Comparison of ENCODE assay signal across 10 cellular contexts in the genomic region with DNA sequence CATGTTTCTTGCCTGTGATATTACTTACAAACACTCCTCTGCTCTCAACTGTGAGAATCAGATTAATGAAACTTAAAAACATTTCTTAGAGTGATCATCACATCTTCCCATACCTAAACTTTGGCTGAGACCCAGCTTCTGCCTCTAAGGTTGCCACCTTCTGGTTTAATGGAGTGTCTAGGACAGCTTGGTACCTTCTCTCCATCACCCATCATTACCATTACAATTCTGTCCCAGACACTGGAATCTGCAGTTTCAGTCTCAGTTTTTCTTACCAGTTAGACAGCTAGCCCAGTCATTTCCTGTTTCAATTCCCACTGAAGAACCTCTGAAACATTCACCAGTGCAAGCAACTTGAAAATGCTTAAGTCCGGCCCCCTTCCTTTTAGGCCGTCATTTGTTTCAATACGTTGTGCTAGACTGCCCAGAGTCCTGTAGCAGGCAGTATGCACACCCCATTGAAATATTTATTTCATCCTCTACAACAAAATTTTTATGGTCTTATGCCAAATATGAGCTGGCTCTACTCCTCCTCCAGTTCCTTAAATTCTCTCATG.
DNase-seq lines count a peak whose midpoint lies in the region; ATAC-seq and TF ChIP-seq lines count a peak whose summit lies in the region.
"Had no signal": no experiment of that assay in that cellular context is flagged by ENCODE, and none has a peak within 500 bp of the region (broad histone marks: within the 10 kb centered on the region; RNA-seq: fewer than 3 reads in every experiment).

No MANE protein-coding gene starts in this region.

- no peaks in the 10 kb centered on the region for H3K79me2 ChIP-seq in Loucy (ENCODE audit: insufficient read depth, low read length)

- H3K9me2 ChIP-seq in Loucy (replicated peaks; ENCODE audit: low read depth, low read length): no peaks in the 10 kb centered on the region

- H3K27me3 ChIP-seq in Loucy (ENCODE audit: insufficient read depth, low read length, poor library complexity, severe bottlenecking): no peaks in the 10 kb centered on the region
- H3K27me3 ChIP-seq in right lobe of liver: no peaks in the 10 kb centered on the region

- peaks cover 20% of the 10 kb centered on the region for H3K27me3 Mint-ChIP-seq in activated T-cell treated with anti-CD3 and anti-CD28 coated beads, Interleukin-2, amount 50 U/mL, for 72 hours (ENCODE audit: low read depth)
- H3K27me3 Mint-ChIP-seq: CD4-positive, alpha-beta T cell had no signal

- in situ Hi-C loops in astrocyte of the spinal cord (cut with HindIII; ENCODE audit: low sequenced_read_pairs): no loop called here

- H2AFZ ChIP-seq in Loucy (ENCODE audit: low read length): peak overlapping the region; percentile 37; the same call in 1 of the 2 replicates

- WGBS in right lobe of liver (ENCODE audit: insufficient coverage, low coverage, low lambda C conversion rate, missing lambda C conversion rate): 24% methylated on average over 3 of the region's 3 CpGs

- no peak overlapping the region for H3K4me3 ChIP-seq in AG10803 (ENCODE audit: low read length)
- peak overlapping the region; percentile 51 for H3K4me3 ChIP-seq in Loucy (ENCODE audit: low read length, poor library complexity, severe bottlenecking)
- H3K4me3 ChIP-seq in astrocyte of the spinal cord (ENCODE audit: low read depth, low read length): no peak overlapping the region
- H3K4me3 ChIP-seq in right lobe of liver: no peak overlapping the region
- H3K4me3 ChIP-seq: lung had no signal

- peaks cover 9% of the 10 kb centered on the region for H3K4me1 Mint-ChIP-seq in activated T-cell treated with anti-CD3 and anti-CD28 coated beads, Interleukin-2, amount 50 U/mL, for 72 hours (ENCODE audit: low read depth)

- peak; percentile 43 for DNase-seq in AG10803 (ENCODE audit: low read depth)
- peak; percentile 94 for DNase-seq in astrocyte of the spinal cord (ENCODE audit: low read depth, low spot score)
- DNase-seq in right lobe of liver: no peak
- DNase-seq in HT-29 (ENCODE audit: low spot score): no peak
- no peak for DNase-seq in cerebellum (ENCODE audit: low spot score)
- DNase-seq in activated T-cell treated with anti-CD3 and anti-CD28 coated beads, Interleukin-2, amount 50 U/mL, for 72 hours: no peak
- DNase-seq: CD4-positive, alpha-beta T cell had no signal

- peak overlapping the region; percentile 59 for H3K4me2 ChIP-seq in Loucy (ENCODE audit: low read depth, low read length, poor library complexity, severe bottlenecking)

- peak overlapping the region; percentile 42 for H3K9ac ChIP-seq in Loucy (ENCODE audit: low read depth, low read length, poor library complexity, severe bottlenecking)

- no peaks in the 10 kb centered on the region for H3K36me3 ChIP-seq in Loucy (ENCODE audit: insufficient read depth, low read length)
- H3K36me3 ChIP-seq in right lobe of liver: no peaks in the 10 kb centered on the region

- H3K9me3 ChIP-seq in Loucy (ENCODE audit: insufficient read depth, low read depth, low read length) (0 out of 2 replicates have a peak, but pooled peaks cover 3% of the 10 kb centered on the region), right lobe of liver (no peaks in the 10 kb centered on the region)

- H3K4me1 ChIP-seq in Loucy (ENCODE audit: insufficient read depth, low read length, poor library complexity, severe bottlenecking) (peaks cover 24% of the 10 kb centered on the region), right lobe of liver (no peaks in the 10 kb centered on the region)

- TF ChIP-seq CTCF in AG10803 (conservative IDR thresholded peaks at IDR 0.05; ENCODE audit: low read length) (no peak), Loucy (conservative IDR thresholded peaks at IDR 0.05; ENCODE audit: low read length) (peak; percentile 28), astrocyte of the spinal cord (IDR thresholded peaks at IDR 0.05; ENCODE audit: low read depth, low read length) (peak; percentile 12), right lobe of liver (IDR thresholded peaks at IDR 0.05) (no peak)

- no peak overlapping the region for H3K4me3 Mint-ChIP-seq in activated T-cell treated with anti-CD3 and anti-CD28 coated beads, Interleukin-2, amount 50 U/mL, for 72 hours
- H3K4me3 Mint-ChIP-seq: CD4-positive, alpha-beta T cell had no signal

- no peaks in the 10 kb centered on the region for H4K20me1 ChIP-seq in Loucy (ENCODE audit: insufficient read depth, low read length, poor library complexity, severe bottlenecking)

- no peaks in the 10 kb centered on the region for H3K36me3 Mint-ChIP-seq in activated T-cell treated with anti-CD3 and anti-CD28 coated beads, Interleukin-2, amount 50 U/mL, for 72 hours (ENCODE audit: insufficient read depth in 2 of 2)

- H3K9me3 Mint-ChIP-seq in activated T-cell treated with anti-CD3 and anti-CD28 coated beads, Interleukin-2, amount 50 U/mL, for 72 hours: no peaks in the 10 kb centered on the region
- H3K9me3 Mint-ChIP-seq: CD4-positive, alpha-beta T cell had no signal

- H3F3A ChIP-seq in Loucy (ENCODE audit: low read depth): no peaks in the 10 kb centered on the region

- no peak overlapping the region for H3K27ac ChIP-seq in right lobe of liver

- no peak overlapping the region for H3K27ac Mint-ChIP-seq in activated T-cell treated with anti-CD3 and anti-CD28 coated beads, Interleukin-2, amount 50 U/mL, for 72 hours
- H3K27ac Mint-ChIP-seq: CD4-positive, alpha-beta T cell had no signal

- TF ChIP-seq POLR2A in right lobe of liver (IDR thresholded peaks at IDR 0.05): no peak

- ATAC-seq in right lobe of liver: peak; percentile 38 to 63 (median 58)
- ATAC-seq in HG03457 (IDR thresholded peaks at IDR 0.05; ENCODE audit: unreplicated experiment): no peak
- ATAC-seq in activated T-cell treated with anti-CD3 and anti-CD28 coated beads, Interleukin-2, amount 50 U/mL, for 72 hours (replicated peaks in 1 of 2): no peak

- intact Hi-C loops in right lobe of liver (cut with DNase I): no loop called here

Comparison
In these comparisons a context has a peak if more than half of its experiments do, and no peak if none do; other contexts are left out.
1. DNase-seq: peak in AG10803 (single experiment) and astrocyte of the spinal cord (single experiment); none in right lobe of liver (0 of 3), HT-29 (single experiment), cerebellum (single experiment) and activated T-cell treated with anti-CD3 and anti-CD28 coated beads, Interleukin-2, amount 50 U/mL, for 72 hours (0 of 2).
2. CTCF ChIP-seq: peak in Loucy (single experiment) and astrocyte of the spinal cord (single experiment); none in AG10803 (single experiment) and right lobe of liver (0 of 4).
3. ATAC-seq: peak in right lobe of liver (4 of 4); none in HG03457 (single experiment) and activated T-cell treated with anti-CD3 and anti-CD28 coated beads, Interleukin-2, amount 50 U/mL, for 72 hours (0 of 2).